27 cellular contexts compared by ENCODE assay signal in the genomic region with DNA sequence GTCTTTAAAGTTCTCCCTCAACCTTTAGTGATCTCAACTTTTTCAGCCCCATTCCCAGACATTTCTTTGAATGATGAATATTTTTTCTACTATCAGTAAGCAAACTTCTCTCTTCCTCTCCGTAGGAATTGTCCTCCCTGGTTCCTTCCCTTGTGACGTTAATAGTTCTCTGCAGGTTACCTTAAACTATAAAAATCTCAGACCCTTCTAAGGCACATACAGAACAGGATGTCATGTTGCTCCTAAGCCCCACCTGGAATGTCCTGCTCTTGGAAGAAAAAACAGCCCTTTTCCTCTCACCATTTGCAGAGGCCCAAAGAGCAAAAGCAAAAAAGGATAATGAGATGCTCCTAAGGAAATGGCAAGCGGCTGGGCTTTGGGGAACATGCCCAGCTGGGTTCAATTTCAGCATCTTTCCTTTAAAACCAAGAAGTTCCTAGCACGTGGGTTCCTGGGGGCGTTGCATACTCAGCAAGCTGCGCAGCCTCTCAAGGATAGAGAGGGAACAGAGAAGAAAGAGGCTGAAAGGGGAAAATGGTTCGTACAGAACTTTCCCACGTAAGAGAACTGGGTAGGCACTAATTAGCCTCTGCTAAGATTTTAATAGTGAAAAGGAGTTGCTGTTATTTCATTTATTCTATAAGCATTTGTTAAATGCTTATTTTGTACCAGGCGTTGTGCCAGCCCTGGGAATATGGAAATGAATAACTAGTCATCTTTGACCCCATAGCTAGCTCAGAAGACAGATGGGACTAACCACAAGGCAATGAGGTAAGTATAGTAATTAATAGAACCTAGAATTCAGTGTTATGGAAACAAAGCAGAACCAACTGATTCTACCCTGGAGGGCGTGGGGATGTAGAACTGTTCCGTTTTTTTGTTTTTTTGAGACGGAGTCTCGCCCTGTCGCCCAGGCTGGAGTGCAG.
DNase-seq lines count a peak whose midpoint lies in the region; ATAC-seq, FAIRE-seq and TF ChIP-seq lines count a peak whose summit lies in the region.
"Had no signal": no experiment of that assay in that cellular context is flagged by ENCODE, and none has a peak within 500 bp of the region (broad histone marks: within the 10 kb centered on the region; RNA-seq: fewer than 3 reads in every experiment).

No MANE protein-coding gene starts in this region.

- no peak for TF ChIP-seq POLR2A in A549 (IDR thresholded peaks at IDR 0.05; ENCODE audit: low read length)

- no peaks in the 10 kb centered on the region for H3K9me2 ChIP-seq in GM23248 (ENCODE audit: insufficient read depth)

- H3K4me1 ChIP-seq in A549 (no peaks in the 10 kb centered on the region), GM23248 (ENCODE audit: insufficient read depth) (no peaks in the 10 kb centered on the region), mucosa of descending colon (ENCODE audit: low read depth) (no peaks in the 10 kb centered on the region)
- H3K4me1 ChIP-seq: gastroesophageal sphincter, lower lobe of right lung, transverse colon had no signal

- peak; percentile 39 for FAIRE-seq in A549 (lab: Jason Lieb, UNC)
- FAIRE-seq: GM12891 had no signal

- TF ChIP-seq CTCF in A549 (IDR thresholded peaks at IDR 0.05) (no peak), WTC11 (IDR thresholded peaks at IDR 0.05) (no peak), fibroblast of mammary gland (conservative IDR thresholded peaks at IDR 0.05; ENCODE audit: control insufficient read depth, insufficient read depth, low read depth, low read length) (no peak), mucosa of descending colon (IDR thresholded peaks at IDR 0.05) (no peak)

- no peak overlapping the region; the same call in 1 of the 2 replicates for H3K27ac Mint-ChIP-seq in WTC11
- H3K27ac Mint-ChIP-seq: activated CD8-positive, alpha-beta T cell treated with anti-CD3 and anti-CD28 coated beads, Interleukin-2, amount 10 ng/mL, durations not matched to agents 7 days and 5 days; activated naive CD8-positive, alpha-beta T cell; CD4-positive, alpha-beta T cell; effector memory CD8-positive, alpha-beta T cell; natural killer cell; stimulated activated memory B cell treated with anti-CD40 and anti-IgM and Interleukin-4, amounts not matched to agents 10 μg/mL and 1 μg/mL and 100 μg/mL, for 72 hours; T-helper 2 cell treated with Interferon-gamma antibody and Interleukin-4, amounts not matched to agents 5 μg/mL and 100 μg/mL, for 36 hours had no signal

- H3K27me3 Mint-ChIP-seq in WTC11 (ENCODE audit: low read depth): no peaks in the 10 kb centered on the region
- H3K27me3 Mint-ChIP-seq: activated naive CD8-positive, alpha-beta T cell; CD4-positive, alpha-beta T cell; stimulated activated memory B cell treated with anti-CD40 and anti-IgM and Interleukin-4, amounts not matched to agents 10 μg/mL and 1 μg/mL and 100 μg/mL, for 72 hours had no signal

- 0 out of 6 replicates have a peak overlapping the region, but pooled peaks of 1 of the 2 experiments have one; percentile 6 for H3K27ac ChIP-seq in A549
- H3K27ac ChIP-seq in GM23248: no peak overlapping the region
- H3K27ac ChIP-seq: gastroesophageal sphincter, lower lobe of right lung, skin epidermis, transverse colon had no signal

- ATAC-seq in A549 (no peak; a peak in 1 of 6 replicates), WTC11 (peak; percentile 86), mucosa of descending colon (no peak)
- ATAC-seq: activated CD8-positive, alpha-beta T cell treated with anti-CD3 and anti-CD28 coated beads, Interleukin-2, amount 10 ng/mL, durations not matched to agents 7 days and 5 days; effector memory CD8-positive, alpha-beta T cell; gastroesophageal sphincter; lower lobe of right lung; natural killer cell; PC-3; Right ventricle myocardium inferior; stimulated activated memory B cell treated with anti-CD40 and anti-IgM and Interleukin-4, amounts not matched to agents 10 μg/mL and 1 μg/mL and 100 μg/mL, for 72 hours had no signal

- no peaks in the 10 kb centered on the region for H3K79me2 ChIP-seq in GM23248 (ENCODE audit: insufficient read depth)

- H3F3A ChIP-seq in GM23248 (ENCODE audit: insufficient read depth): no peaks in the 10 kb centered on the region

- H3K4me3 ChIP-seq in A549 (no peak overlapping the region), GM23248 (no peak overlapping the region), fibroblast of mammary gland (ENCODE audit: control insufficient read depth, low read depth, low read length) (no peak overlapping the region), mucosa of descending colon (no peak overlapping the region)
- H3K4me3 ChIP-seq: coronary artery, gastroesophageal sphincter, lower lobe of right lung, skin epidermis, transverse colon had no signal

- H3K4me3 Mint-ChIP-seq in WTC11: no peak overlapping the region
- H3K4me3 Mint-ChIP-seq: activated CD8-positive, alpha-beta T cell treated with anti-CD3 and anti-CD28 coated beads, Interleukin-2, amount 10 ng/mL, durations not matched to agents 7 days and 5 days; activated naive CD8-positive, alpha-beta T cell; CD4-positive, alpha-beta T cell; effector memory CD8-positive, alpha-beta T cell; natural killer cell; stimulated activated memory B cell treated with anti-CD40 and anti-IgM and Interleukin-4, amounts not matched to agents 10 μg/mL and 1 μg/mL and 100 μg/mL, for 72 hours; T-helper 2 cell treated with Interferon-gamma antibody and Interleukin-4, amounts not matched to agents 5 μg/mL and 100 μg/mL, for 36 hours had no signal

- H3K36me3 Mint-ChIP-seq in WTC11: peaks cover 14% of the 10 kb centered on the region
- H3K36me3 Mint-ChIP-seq: activated naive CD8-positive, alpha-beta T cell; natural killer cell had no signal

- H3K36me3 ChIP-seq in GM23248 (ENCODE audit: low read depth) (no peaks in the 10 kb centered on the region), mucosa of descending colon (ENCODE audit: low read depth) (no peaks in the 10 kb centered on the region)
- H3K36me3 ChIP-seq: gastroesophageal sphincter, lower lobe of right lung, transverse colon had no signal

- no peak for TF ChIP-seq EP300 in A549 (IDR thresholded peaks at IDR 0.05)

- WGBS in A549 (ENCODE audit: missing lambda C conversion rate): 86% methylated on average over 14 of the region's 14 CpGs
- WGBS in GM23248 (ENCODE audit: low coverage in 1 of 2, low lambda C conversion rate in 2 of 2, missing lambda C conversion rate in 2 of 2), 2 experiments: 48 to 58% methylated on average over 14 of the region's 14 CpGs

- no peak overlapping the region for H3K9ac ChIP-seq in GM23248

- POLR2A ChIA-PET in A549 (lab: Yijun Ruan, JAX) (no interaction called here), WTC11 (lab: Charles Lee) (no interaction called here)

- H3K9me3 ChIP-seq in A549 (peaks cover 11% of the 10 kb centered on the region), GM23248 (ENCODE audit: low read depth) (no peaks in the 10 kb centered on the region), mucosa of descending colon (peaks cover 2% of the 10 kb centered on the region)
- H3K9me3 ChIP-seq: transverse colon had no signal

- peaks cover 16% of the 10 kb centered on the region for H3K9me3 Mint-ChIP-seq in WTC11
- H3K9me3 Mint-ChIP-seq: natural killer cell had no signal

- no peaks in the 10 kb centered on the region for H3K27me3 ChIP-seq in GM23248 (replicated peaks; ENCODE audit: insufficient read depth)
- H3K27me3 ChIP-seq: gastroesophageal sphincter, transverse colon had no signal

- H3K4me2 ChIP-seq in A549 (no peak overlapping the region), GM23248 (ENCODE audit: unreplicated experiment) (no peak overlapping the region)

- H4K20me1 ChIP-seq in GM23248 (ENCODE audit: insufficient read depth): no peaks in the 10 kb centered on the region

- no peak overlapping the region for H2AFZ ChIP-seq in GM23248

- peaks cover 10% of the 10 kb centered on the region for H3K4me1 Mint-ChIP-seq in WTC11
- H3K4me1 Mint-ChIP-seq: natural killer cell; stimulated activated memory B cell treated with anti-CD40 and anti-IgM and Interleukin-4, amounts not matched to agents 10 μg/mL and 1 μg/mL and 100 μg/mL, for 72 hours had no signal

- DNase-seq in A549 (ENCODE audit: low read depth in 1 of 2, low spot score in 1 of 2) (no peak), GM23248 (peak; percentile 50), WTC11 (ENCODE audit: low spot score) (no peak), fibroblast of mammary gland (ENCODE audit: low read depth) (peak; percentile 76), NCI-H510A treated with DMSO at 0.1 percent for 48 hours (lab: John Stamatoyannopoulos, UW) (no peak), mucosa of descending colon (no peak), T-helper 2 cell (no peak), HT-29 (ENCODE audit: low spot score) (no peak)
- DNase-seq: activated CD8-positive, alpha-beta T cell treated with anti-CD3 and anti-CD28 coated beads, Interleukin-2, amount 10 ng/mL, durations not matched to agents 7 days and 5 days; activated effector memory CD4-positive, alpha-beta T cell treated with Interleukin-2 at 50 U/mL for 16 hours; AML-193; CD4-positive, alpha-beta T cell; effector memory CD8-positive, alpha-beta T cell; lower lobe of right lung; natural killer cell; NCI-H1092; NCI-H1694; PC-3; transverse colon had no signal

- no peak for TF ChIP-seq RAD21 in A549 (conservative IDR thresholded peaks at IDR 0.05 in 1 of 2, IDR thresholded peaks at IDR 0.05 in 1 of 2)

- in situ Hi-C loops in GM23248 (cut with MboI): no loop called here

- CTCF ChIA-PET in A549 (lab: Yijun Ruan, JAX): interaction anchor here (1.3 to 1.5 kb wide), 2 partner anchors 10 to 15 kb away, joined by 5 to 7 read pairs; no protein-coding TSS in a partner anchor
- CTCF ChIA-PET in WTC11 (lab: Charles Lee): no interaction called here

- intact Hi-C loops in mucosa of descending colon (cut with DNase I, micrococcal nuclease): no loop called here

TF ChIP-seq in A549, 52 proteins besides CTCF, POLR2A, EP300 and RAD21 (continues in another document):
- TF ChIP-seq BHLHE40 (IDR thresholded peaks at IDR 0.05; ENCODE audit: low read depth, low read length): no peak

TF ChIP-seq in WTC11, 78 proteins besides CTCF, POLR2A, EP300 and RAD21 (continues in another document):
- TF ChIP-seq SMAD3 (CRISPR knock-in tag; IDR thresholded peaks at IDR 0.05; ENCODE audit: borderline replicate concordance) (no peak), ZNF317 (CRISPR knock-in tag; IDR thresholded peaks at IDR 0.05; ENCODE audit: borderline replicate concordance, low read depth) (no peak), MLX (CRISPR knock-in tag; IDR thresholded peaks at IDR 0.05) (no peak), ETV6 (CRISPR knock-in tag; IDR thresholded peaks at IDR 0.05) (no peak), NR3C1 (CRISPR knock-in tag; conservative IDR thresholded peaks at IDR 0.05; ENCODE audit: low read depth) (no peak), ZNF423 (CRISPR knock-in tag; IDR thresholded peaks at IDR 0.05) (no peak), NR2C2 (CRISPR knock-in tag; IDR thresholded peaks at IDR 0.05) (no peak)

Comparison
In these comparisons a context has a peak if more than half of its experiments do, and no peak if none do; other contexts are left out.
1. DNase-seq: peak in GM23248 (single experiment) and fibroblast of mammary gland (single experiment); none in A549 (0 of 2), WTC11 (single experiment), NCI-H510A treated with DMSO at 0.1 percent for 48 hours (single experiment), mucosa of descending colon (0 of 3), T-helper 2 cell (0 of 5) and HT-29 (single experiment).